In genomic region chr7:142632291-142633134, GRCh38 we compare ENCODE assay signal across 8 cellular contexts.
DNase-seq lines count a peak whose midpoint lies in the region; ATAC-seq and TF ChIP-seq lines count a peak whose summit lies in the region.

No MANE protein-coding gene starts in this region.

- ATAC-seq in GM18858 (IDR thresholded peaks at IDR 0.05; ENCODE audit: unreplicated experiment) (peak; percentile 89), HG03060 (IDR thresholded peaks at IDR 0.05; ENCODE audit: low read depth, unreplicated experiment) (peak; percentile 82), activated B cell treated with CpG ODN at 0.5 μM for 24 hours (ENCODE audit: low read depth) (peak; percentile 97), left colon (peak; percentile 84)

- no peaks in the 10 kb centered on the region for H3K36me3 Mint-ChIP-seq in activated B cell treated with CpG ODN at 0.5 μM for 24 hours (ENCODE audit: low read depth)

- POLR2A ChIA-PET in activated B cell treated with CpG ODN at 0.5 μM for 24 hours (lab: Charles Lee) = interaction anchor here (0.6 to 1.5 kb wide), 6 partner anchors 149 to 371 kb away, joined by 3 to 20 read pairs (median 7); partner anchors contain the start of gene EPHB6

- intact Hi-C loops in activated B cell treated with CpG ODN at 0.5 μM for 24 hours (cut with micrococcal nuclease) (loop anchor here (1.0 kb wide), 8 partner anchors 80 to 583 kb away; no protein-coding TSS in a partner anchor), left colon (cut with DNase I, micrococcal nuclease) (loop anchor here in 1 of 2 donors (10.0 kb wide), 1 partner anchor 152 kb away; no protein-coding TSS in a partner anchor)

- peak; percentile 74 for DNase-seq in Ammon's horn (ENCODE audit: low spot score)
- DNase-seq in NCI-H2107 (lab: John Stamatoyannopoulos, UW) = peak; percentile 46
- DNase-seq in activated B cell treated with CpG ODN at 0.5 μM for 24 hours = peak; percentile 44
- DNase-seq in central memory CD4-positive, alpha-beta T cell = peak; percentile 61
- peak in 1 of 2 donors; percentile 55 for DNase-seq in left colon
- DNase-seq in stimulated activated CD4-positive, alpha-beta T cell treated with anti-CD3 and anti-CD28 coated beads, TNF-alpha, amount 100 ng/mL, for 1 hour (ENCODE audit: low read depth in 3 of 3, low spot score in 1 of 3) = peak in 2 of 3 donors; percentile 13 to 30

- peaks cover 2% of the 10 kb centered on the region for H3K4me1 Mint-ChIP-seq in activated B cell treated with CpG ODN at 0.5 μM for 24 hours

- peak; percentile 89 for TF ChIP-seq CTCF in activated B cell treated with CpG ODN at 0.5 μM for 24 hours (IDR thresholded peaks at IDR 0.05)

- CTCF ChIA-PET in activated B cell treated with CpG ODN at 0.5 μM for 24 hours (lab: Charles Lee) = interaction anchor here (0.6 to 10.1 kb wide), 34 partner anchors 10 to 608 kb away, joined by 3 to 153 read pairs (median 5); no protein-coding TSS in a partner anchor

- H3K9me3 Mint-ChIP-seq in activated B cell treated with CpG ODN at 0.5 μM for 24 hours = no peaks in the 10 kb centered on the region

- H3K4me3 Mint-ChIP-seq in activated B cell treated with CpG ODN at 0.5 μM for 24 hours = no peak overlapping the region

- H3K27me3 Mint-ChIP-seq in activated B cell treated with CpG ODN at 0.5 μM for 24 hours = peaks cover 16% of the 10 kb centered on the region

- no peak overlapping the region for H3K27ac Mint-ChIP-seq in activated B cell treated with CpG ODN at 0.5 μM for 24 hours
